Comparison of ENCODE assay signal across 9 cellular contexts in genomic region chr2:43169987-43170732, GRCh38. TPM values are rescaled to one million over a fixed set of nuclear protein-coding genes. Genes with fewer than 3 reads are reported as not detected.
DNase-seq lines count a peak whose midpoint lies in the region; ATAC-seq, FAIRE-seq and TF ChIP-seq lines count a peak whose summit lies in the region.
"Had no signal": no experiment of that assay in that cellular context is flagged by ENCODE, and none has a peak within 500 bp of the region (broad histone marks: within the 10 kb centered on the region; RNA-seq: fewer than 3 reads in every experiment).

No MANE protein-coding gene starts in this region.

- DNase-seq in Right ventricle myocardium superior, result peak; percentile 61
- no peak for DNase-seq in Right ventricle myocardium inferior (ENCODE audit: missing footprints)
- peak; percentile 87 for DNase-seq in activated CD4-positive, alpha-beta T cell treated with anti-CD3 and anti-CD28 coated beads for 48 hours
- DNase-seq in endodermal cell, result peak; percentile 88
- peak in 3 of 6 donors; percentile 53 to 73 (median 60) for DNase-seq in pancreas
- no peak for DNase-seq in DMS79 treated with DMSO at 0.1 percent for 48 hours (lab: John Stamatoyannopoulos, UW)
- no peak for DNase-seq in COLO829 (ENCODE audit: low spot score)

- H3K36me3 ChIP-seq in endodermal cell (ENCODE audit: control insufficient read depth, insufficient read depth, low read length), result no peaks in the 10 kb centered on the region
- H3K36me3 ChIP-seq in pancreas, result no peaks in the 10 kb centered on the region

- H3K27ac Mint-ChIP-seq in endodermal cell, result no peak overlapping the region

- no peak overlapping the region for H3K4me3 Mint-ChIP-seq in endodermal cell

- FAIRE-seq in pancreas (lab: Jason Lieb, UNC), result no peak
- FAIRE-seq: endometrium had no signal

- intact Hi-C loops in Right ventricle myocardium superior (cut with DNase I), result no loop called here
- intact Hi-C loops in Right ventricle myocardium inferior (cut with DNase I), result no loop called here
- intact Hi-C loops in pancreas (cut with DNase I), result loop anchor here in 1 of 3 donors (5.0 kb wide), 1 partner anchor 47 kb away; no protein-coding TSS in a partner anchor

- peaks cover 40% of the 10 kb centered on the region for H3K4me1 Mint-ChIP-seq in endodermal cell

- H3K27me3 ChIP-seq in endodermal cell (ENCODE audit: control insufficient read depth, insufficient read depth, low read length, poor library complexity, severe bottlenecking) (no peaks in the 10 kb centered on the region), pancreas (no peaks in the 10 kb centered on the region)

- H3K9me3 ChIP-seq in endodermal cell (ENCODE audit: control insufficient read depth, low read length) (peaks cover 6% of the 10 kb centered on the region), pancreas (no peaks in the 10 kb centered on the region)

- WGBS in endodermal cell (ENCODE audit: insufficient coverage in 1 of 2, insufficient read length in 1 of 2), 2 experiments, result 63 to 67% methylated on average over 10 to 13 of the region's 13 CpGs
- 61 to 67% methylated on average over 13 of the region's 13 CpGs for WGBS in pancreas, 2 donors

- H3K4me1 ChIP-seq in endodermal cell (ENCODE audit: control insufficient read depth, insufficient read depth, low read length) (peaks cover 10% of the 10 kb centered on the region), pancreas (peaks cover 0 to 20% (median 6%) of the 10 kb centered on the region in 3 donors)

- ATAC-seq in Right ventricle myocardium superior (ENCODE audit: poor library complexity) (peak; percentile 7), Right ventricle myocardium inferior (no peak), pancreas (peak; percentile 29 to 64 (median 60)), GM21619 (IDR thresholded peaks at IDR 0.05; ENCODE audit: unreplicated experiment) (no peak)

- H3K9me3 Mint-ChIP-seq in endodermal cell, result no peaks in the 10 kb centered on the region

- H3K27ac ChIP-seq in endodermal cell (ENCODE audit: low read depth, low read length) (no peak overlapping the region), pancreas (peak overlapping the region; percentile 51 to 78 (median 68))

- H3K27me3 Mint-ChIP-seq in endodermal cell (ENCODE audit: insufficient read depth), result no peaks in the 10 kb centered on the region

- TF ChIP-seq CTCF in endodermal cell (conservative IDR thresholded peaks at IDR 0.05), result peak; percentile 93
- peak; percentile 36 to 66 (median 52) for TF ChIP-seq CTCF in pancreas (IDR thresholded peaks at IDR 0.05)

- no peaks in the 10 kb centered on the region for H3K36me3 Mint-ChIP-seq in endodermal cell (ENCODE audit: low read depth)

- H3K9ac ChIP-seq in endodermal cell (ENCODE audit: extremely low read depth, low read length, poor library complexity, severe bottlenecking), result no peak overlapping the region

- H3K4me3 ChIP-seq in endodermal cell (ENCODE audit: low read length), result no peak overlapping the region
- H3K4me3 ChIP-seq in pancreas, result no peak overlapping the region

RNA-seq across cellular contexts. Expression of gene ZFP36L2, which starts 56.2 kb away (rescaled TPM):
- total RNA-seq in Right ventricle myocardium superior (45.0 TPM), Right ventricle myocardium inferior (51.1 TPM), endodermal cell (100 to 1,000 TPM in 1 of 2 donors, 10 to 100 TPM in 1; 77.1 to 114 TPM), pancreas (100 to 1,000 TPM in 1 of 6 donors, 10 to 100 TPM in 5; 36.8 to 117 (median 64.8) TPM)
- 59.2 TPM for polyA plus RNA-seq in endodermal cell (2013, experiment 1 of 2)
- 48.7 TPM for polyA plus RNA-seq in endodermal cell (2013, experiment 2 of 2)
- polyA plus RNA-seq in pancreas, result 10 to 100 TPM; 44.4 to 52.6 TPM

Comparison
In these comparisons a context has a peak if more than half of its experiments do, and no peak if none do; other contexts are left out.
1. ATAC-seq: peak in Right ventricle myocardium superior (single experiment) and pancreas (4 of 4); none in Right ventricle myocardium inferior (single experiment) and GM21619 (single experiment).
2. DNase-seq: peak in Right ventricle myocardium superior (single experiment), activated CD4-positive, alpha-beta T cell treated with anti-CD3 and anti-CD28 coated beads for 48 hours (single experiment) and endodermal cell (single experiment); none in Right ventricle myocardium inferior (single experiment), DMS79 treated with DMSO at 0.1 percent for 48 hours (single experiment) and COLO829 (single experiment).